Comparison of ENCODE assay signal across 21 cellular contexts in the genomic region with DNA sequence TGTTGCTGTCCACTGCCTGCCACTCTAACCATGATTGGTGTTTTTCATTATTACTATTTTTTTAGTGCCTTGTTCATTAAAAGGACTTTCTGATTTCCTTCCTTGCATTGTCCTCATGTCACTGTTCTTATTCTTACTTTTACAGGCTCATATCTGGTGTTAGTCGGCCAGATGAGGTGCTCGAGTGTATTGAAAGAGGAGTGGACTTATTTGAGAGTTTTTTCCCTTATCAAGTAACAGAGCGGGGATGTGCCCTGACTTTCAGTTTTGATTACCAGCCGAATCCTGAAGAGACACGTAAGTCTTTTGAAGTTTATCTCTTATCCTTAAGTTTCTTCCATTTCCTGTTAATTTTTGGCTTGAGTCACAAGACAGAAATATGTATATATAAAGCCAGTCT. TPM values are rescaled to one million over a fixed set of nuclear protein-coding genes. Genes with fewer than 3 reads are reported as not detected.
DNase-seq lines count a peak whose midpoint lies in the region; ATAC-seq and TF ChIP-seq lines count a peak whose summit lies in the region.
"Had no signal": no experiment of that assay in that cellular context is flagged by ENCODE, and none has a peak within 500 bp of the region (broad histone marks: within the 10 kb centered on the region; RNA-seq: fewer than 3 reads in every experiment).

No MANE protein-coding gene starts in this region.

- H3K36me3 ChIP-seq in heart right ventricle (peaks cover 0 to 98% (median 39%) of the 10 kb centered on the region in 9 donors), ascending aorta (peaks cover 14 to 37% of the 10 kb centered on the region in 2 donors), thoracic aorta (peaks cover 7% of the 10 kb centered on the region), neuronal stem cell (replicated peaks in 1 of 2; ENCODE audit: control insufficient read depth in 2 of 2, insufficient read depth in 2 of 2, low read length in 2 of 2) (peaks cover 10 to 98% of the 10 kb centered on the region in 2 donors)

- no peaks in the 10 kb centered on the region for H3K27me3 ChIP-seq in heart right ventricle
- H3K27me3 ChIP-seq in ascending aorta: no peaks in the 10 kb centered on the region
- no peaks in the 10 kb centered on the region for H3K27me3 ChIP-seq in thoracic aorta (replicated peaks; ENCODE audit: insufficient read depth)
- no peaks in the 10 kb centered on the region for H3K27me3 ChIP-seq in neuronal stem cell (ENCODE audit: control insufficient read depth in 3 of 3, insufficient read depth in 3 of 3, low read depth in 1 of 3, low read length in 3 of 3)
- H3K27me3 ChIP-seq: BLaER1, right lobe of liver, upper lobe of right lung had no signal

- H3K9ac ChIP-seq in neuronal stem cell (ENCODE audit: low read depth, low read length, poor library complexity): no peak overlapping the region
- H3K9ac ChIP-seq: BLaER1 had no signal

- no peak overlapping the region for H3K18ac ChIP-seq in neuronal stem cell (ENCODE audit: low read length)

- DNase-seq in heart right ventricle (no peak), cardiac septum (ENCODE audit: low spot score) (no peak), ascending aorta (ENCODE audit: low spot score in 2 of 2) (no peak), fibroblast of villous mesenchyme (ENCODE audit: low read depth) (peak; percentile 65), thoracic aorta (ENCODE audit: low spot score) (no peak), neuronal stem cell (ENCODE audit: low spot score) (no peak), NCI-H187 (lab: John Stamatoyannopoulos, UW) (no peak)
- DNase-seq: activated CD4-positive, alpha-beta T cell treated with anti-CD3 and anti-CD28 coated beads for 48 hours; activated CD8-positive, alpha-beta memory T cell treated with anti-CD3 and anti-CD28 coated beads, Interleukin-2, amount 10 ng/mL, durations not matched to agents 7 days and 5 days; cortex of kidney; KG1; mesendoderm; naive thymus-derived CD8-positive, alpha-beta T cell; NCI-H146; NCI-H748 treated with DMSO at 0.1 percent for 48 hours; right lobe of liver; T-cell; upper lobe of right lung had no signal

- no peak overlapping the region for H3K4ac ChIP-seq in neuronal stem cell (ENCODE audit: low read length)

- peak overlapping the region in 3 of 10 donors; percentile 0 to 24 (median 13) for H3K4me3 ChIP-seq in heart right ventricle
- H3K4me3 ChIP-seq in ascending aorta: no peak overlapping the region
- peak overlapping the region; percentile 2 for H3K4me3 ChIP-seq in fibroblast of villous mesenchyme (ENCODE audit: low read depth, low read length)
- no peak overlapping the region for H3K4me3 ChIP-seq in thoracic aorta
- H3K4me3 ChIP-seq in neuronal stem cell (ENCODE audit: low read length in 2 of 2): no peak overlapping the region
- H3K4me3 ChIP-seq: A549, BLaER1, right lobe of liver, upper lobe of right lung had no signal

- TF ChIP-seq CTCF in heart right ventricle (IDR thresholded peaks at IDR 0.05) (no peak), ascending aorta (IDR thresholded peaks at IDR 0.05) (no peak), fibroblast of villous mesenchyme (IDR thresholded peaks at IDR 0.05; ENCODE audit: insufficient read depth, low read depth, low read length) (no peak), thoracic aorta (IDR thresholded peaks at IDR 0.05) (no peak)

- peak overlapping the region in 5 of 10 donors; percentile 1 to 56 (median 14) for H3K27ac ChIP-seq in heart right ventricle
- peak overlapping the region; percentile 55 to 65 for H3K27ac ChIP-seq in ascending aorta
- H3K27ac ChIP-seq in thoracic aorta: peak overlapping the region; percentile 42 to 67
- no peak overlapping the region for H3K27ac ChIP-seq in neuronal stem cell (replicated peaks; ENCODE audit: low read length)
- H3K27ac ChIP-seq: A549, BLaER1, right lobe of liver, upper lobe of right lung had no signal

- no peak overlapping the region for H3K23ac ChIP-seq in neuronal stem cell (ENCODE audit: low read depth, low read length, poor library complexity)

- no peak overlapping the region for H4K91ac ChIP-seq in neuronal stem cell (ENCODE audit: low read depth, low read length, poor library complexity)

- 54 to 61% methylated on average over 5 of the region's 5 CpGs for WGBS in heart right ventricle, 2 donors
- WGBS in neuronal stem cell (ENCODE audit: extremely low coverage in 2 of 2, insufficient read length in 2 of 2, insufficient replicate concordance in 1 of 2), 2 donors: no CpG with 5 or more reads among the region's 5 CpGs

- H3K4me1 ChIP-seq in heart right ventricle: peaks cover 0 to 5% (median 0%) of the 10 kb centered on the region in 9 donors
- H3K4me1 ChIP-seq in ascending aorta: peaks cover 0 to 12% of the 10 kb centered on the region in 2 donors
- H3K4me1 ChIP-seq in thoracic aorta (ENCODE audit: control insufficient read depth in 1 of 2, low read depth in 2 of 2): peaks cover 15 to 28% of the 10 kb centered on the region in 2 donors
- H3K4me1 ChIP-seq in neuronal stem cell (ENCODE audit: control insufficient read depth in 2 of 2, insufficient read depth in 1 of 2, low read depth in 1 of 2, low read length in 2 of 2): no peaks in the 10 kb centered on the region
- H3K4me1 ChIP-seq: A549, BLaER1, right lobe of liver had no signal

- no peak overlapping the region for H2BK5ac ChIP-seq in neuronal stem cell (ENCODE audit: low read length)

- H3K14ac ChIP-seq in neuronal stem cell (ENCODE audit: low read length): no peak overlapping the region

- H3K4me2 ChIP-seq in neuronal stem cell (ENCODE audit: insufficient read depth, low read length, poor library complexity, severe bottlenecking): no peak overlapping the region
- H3K4me2 ChIP-seq: A549, BLaER1 had no signal

- ATAC-seq in heart right ventricle: peak in 5 of 8 donors; percentile 22 to 53 (median 44)
- no peak for ATAC-seq in thoracic aorta (ENCODE audit: insufficient number of reproducible peaks, low FRiP score, low read depth)
- no peak for ATAC-seq in HG02870 (IDR thresholded peaks at IDR 0.05; ENCODE audit: unreplicated experiment)
- ATAC-seq: A549; activated CD8-positive, alpha-beta memory T cell treated with anti-CD3 and anti-CD28 coated beads, Interleukin-2, amount 10 ng/mL, durations not matched to agents 7 days and 5 days; naive thymus-derived CD8-positive, alpha-beta T cell; T-cell; upper lobe of right lung had no signal

- H2AK5ac ChIP-seq in neuronal stem cell (ENCODE audit: low read depth, low read length): no peak overlapping the region

- no peaks in the 10 kb centered on the region for H3K79me1 ChIP-seq in neuronal stem cell (ENCODE audit: low read depth, low read length)

- no peak overlapping the region for H2BK12ac ChIP-seq in neuronal stem cell (ENCODE audit: low read length)

- H2AFZ ChIP-seq in neuronal stem cell (ENCODE audit: low read length): no peak overlapping the region

- no peak overlapping the region for H4K8ac ChIP-seq in neuronal stem cell (ENCODE audit: low read depth, low read length)

- intact Hi-C loops in heart right ventricle (cut with DNase I) (no loop called here), cardiac septum (cut with DNase I) (no loop called here), ascending aorta (cut with DNase I) (no loop called here)

- no peak overlapping the region for H2BK15ac ChIP-seq in neuronal stem cell (ENCODE audit: low read length)

- no peak overlapping the region for H2BK120ac ChIP-seq in neuronal stem cell (ENCODE audit: low read depth, low read length)

- H3K9me3 ChIP-seq in heart right ventricle (no peaks in the 10 kb centered on the region), ascending aorta (no peaks in the 10 kb centered on the region), thoracic aorta (no peaks in the 10 kb centered on the region), neuronal stem cell (replicated peaks in 1 of 2; ENCODE audit: control insufficient read depth in 2 of 2, insufficient read depth in 1 of 2, low read depth in 1 of 2, low read length in 2 of 2) (peaks cover 0 to 4% of the 10 kb centered on the region in 2 donors)
- H3K9me3 ChIP-seq: A549, BLaER1, right lobe of liver, upper lobe of right lung had no signal

RNA-seq across cellular contexts. Expression of gene QTRT2, which starts 23.2 kb away (rescaled TPM):
- total RNA-seq in heart right ventricle: 1 to 10 TPM; 3.6 to 9.7 (median 5.2) TPM
- 1 to 10 TPM; 3.4 to 4.2 TPM for polyA plus RNA-seq in heart right ventricle
- total RNA-seq in cardiac septum: 6.5 TPM
- 9.5 TPM for total RNA-seq in ascending aorta
- 20.3 and 22.9 TPM in 2 replicates for total RNA-seq in fibroblast of villous mesenchyme
- 10 to 100 TPM; 21.4 to 48.5 TPM for total RNA-seq in thoracic aorta
- 11.9 TPM for polyA plus RNA-seq in neuronal stem cell (2013, experiment 1 of 2)
- 11.4 TPM for polyA plus RNA-seq in neuronal stem cell (2013, experiment 2 of 2)

RNA-seq across cellular contexts. Expression of gene CCDC191, which starts 23.4 kb away (rescaled TPM):
- total RNA-seq in heart right ventricle: 1 to 10 TPM in 8 of 10 donors, under 1 TPM in 2; 0.68 to 3.6 (median 1.8) TPM
- 1 to 10 TPM in 1 of 2 donors, under 1 TPM in 1; 0.51 to 2.2 TPM for polyA plus RNA-seq in heart right ventricle
- 1.2 TPM for total RNA-seq in cardiac septum
- total RNA-seq in ascending aorta: 0.21 TPM
- total RNA-seq in fibroblast of villous mesenchyme: 1.7 and 1.9 TPM in 2 replicates
- total RNA-seq in thoracic aorta: 1 to 10 TPM; 2.3 to 3.4 TPM
- polyA plus RNA-seq in neuronal stem cell (2013, experiment 1 of 2): 4.5 TPM
- polyA plus RNA-seq in neuronal stem cell (2013, experiment 2 of 2): 5.0 TPM

Comparison
In these comparisons a context has a peak if more than half of its experiments do, and no peak if none do; other contexts are left out.
1. ATAC-seq: peak in heart right ventricle (5 of 8); none in thoracic aorta (single experiment) and HG02870 (single experiment).